In genomic region chr19:49359851-49360845, GRCh38 we compare ENCODE assay signal across 1 cellular context.
TF ChIP-seq lines count a peak whose summit lies in the region.

No MANE protein-coding gene starts in this region.

TF ChIP-seq in HepG2, 621 proteins besides CTCF, POLR2A, EP300 and RAD21:
- TF ChIP-seq SMC3 (IDR thresholded peaks at IDR 0.05; ENCODE audit: low read length) (no peak), ZSCAN22 (CRISPR knock-in tag; IDR thresholded peaks at IDR 0.05) (peak; percentile 91)
